ENCODE assay signal across 1 cellular context in the genomic region with DNA sequence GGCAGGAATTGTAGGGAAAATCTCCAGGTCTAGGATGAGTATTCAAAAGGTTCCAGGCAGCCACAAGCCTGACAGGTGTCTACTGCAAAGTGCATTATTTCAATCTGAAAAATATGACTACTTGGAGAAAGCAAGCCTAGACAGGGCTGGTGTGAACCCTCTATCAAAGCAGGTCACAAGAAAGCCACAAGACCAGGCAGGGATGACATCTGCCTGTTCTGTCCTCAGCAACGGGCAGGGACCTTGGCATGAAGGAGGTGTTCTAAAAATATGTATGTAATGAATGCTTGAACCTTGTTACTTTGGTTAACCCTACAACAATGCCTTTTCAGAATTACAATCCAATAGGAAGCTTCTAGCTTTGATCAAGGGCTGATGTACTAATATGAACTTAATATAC.
TF ChIP-seq lines count a peak whose summit lies in the region.

No MANE protein-coding gene starts in this region.

TF ChIP-seq in GM12878, 131 proteins besides CTCF, POLR2A, EP300 and RAD21:
- TF ChIP-seq NR2F1 (conservative IDR thresholded peaks at IDR 0.05) (no peak), CHD1 (IDR thresholded peaks at IDR 0.05; ENCODE audit: low read depth, low read length) (no peak), SMAD5 (IDR thresholded peaks at IDR 0.05; ENCODE audit: low read depth) (no peak), DPF2 (IDR thresholded peaks at IDR 0.05) (no peak), EGR1 (IDR thresholded peaks at IDR 0.05; ENCODE audit: borderline replicate concordance in 1 of 2, low read depth in 2 of 2, low read length in 2 of 2) (no peak), MTA2 (IDR thresholded peaks at IDR 0.05; ENCODE audit: low read depth) (no peak), POU2F2 (IDR thresholded peaks at IDR 0.05; ENCODE audit: borderline replicate concordance, low read depth, low read length) (no peak), ZNF384 (IDR thresholded peaks at IDR 0.05; ENCODE audit: borderline replicate concordance, low read depth, low read length) (no peak), BACH1 (IDR thresholded peaks at IDR 0.05; ENCODE audit: borderline replicate concordance) (no peak), HCFC1 (IDR thresholded peaks at IDR 0.05; ENCODE audit: low read length) (no peak)
- TF ChIP-seq, protein P1, sequence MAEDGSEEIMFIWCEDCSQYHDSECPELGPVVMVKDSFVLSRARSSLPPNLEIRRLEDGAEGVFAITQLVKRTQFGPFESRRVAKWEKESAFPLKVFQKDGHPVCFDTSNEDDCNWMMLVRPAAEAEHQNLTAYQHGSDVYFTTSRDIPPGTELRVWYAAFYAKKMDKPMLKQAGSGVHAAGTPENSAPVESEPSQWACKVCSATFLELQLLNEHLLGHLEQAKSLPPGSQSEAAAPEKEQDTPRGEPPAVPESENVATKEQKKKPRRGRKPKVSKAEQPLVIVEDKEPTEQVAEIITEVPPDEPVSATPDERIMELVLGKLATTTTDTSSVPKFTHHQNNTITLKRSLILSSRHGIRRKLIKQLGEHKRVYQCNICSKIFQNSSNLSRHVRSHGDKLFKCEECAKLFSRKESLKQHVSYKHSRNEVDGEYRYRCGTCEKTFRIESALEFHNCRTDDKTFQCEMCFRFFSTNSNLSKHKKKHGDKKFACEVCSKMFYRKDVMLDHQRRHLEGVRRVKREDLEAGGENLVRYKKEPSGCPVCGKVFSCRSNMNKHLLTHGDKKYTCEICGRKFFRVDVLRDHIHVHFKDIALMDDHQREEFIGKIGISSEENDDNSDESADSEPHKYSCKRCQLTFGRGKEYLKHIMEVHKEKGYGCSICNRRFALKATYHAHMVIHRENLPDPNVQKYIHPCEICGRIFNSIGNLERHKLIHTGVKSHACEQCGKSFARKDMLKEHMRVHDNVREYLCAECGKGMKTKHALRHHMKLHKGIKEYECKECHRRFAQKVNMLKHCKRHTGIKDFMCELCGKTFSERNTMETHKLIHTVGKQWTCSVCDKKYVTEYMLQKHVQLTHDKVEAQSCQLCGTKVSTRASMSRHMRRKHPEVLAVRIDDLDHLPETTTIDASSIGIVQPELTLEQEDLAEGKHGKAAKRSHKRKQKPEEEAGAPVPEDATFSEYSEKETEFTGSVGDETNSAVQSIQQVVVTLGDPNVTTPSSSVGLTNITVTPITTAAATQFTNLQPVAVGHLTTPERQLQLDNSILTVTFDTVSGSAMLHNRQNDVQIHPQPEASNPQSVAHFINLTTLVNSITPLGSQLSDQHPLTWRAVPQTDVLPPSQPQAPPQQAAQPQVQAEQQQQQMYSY (CRISPR knock-in tag; IDR thresholded peaks at IDR 0.05), result no peak
- TF ChIP-seq, protein P2, sequence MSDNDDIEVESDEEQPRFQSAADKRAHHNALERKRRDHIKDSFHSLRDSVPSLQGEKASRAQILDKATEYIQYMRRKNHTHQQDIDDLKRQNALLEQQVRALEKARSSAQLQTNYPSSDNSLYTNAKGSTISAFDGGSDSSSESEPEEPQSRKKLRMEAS (IDR thresholded peaks at IDR 0.05; ENCODE audit: low read depth, low read length), result no peak
- TF ChIP-seq, protein P3, sequence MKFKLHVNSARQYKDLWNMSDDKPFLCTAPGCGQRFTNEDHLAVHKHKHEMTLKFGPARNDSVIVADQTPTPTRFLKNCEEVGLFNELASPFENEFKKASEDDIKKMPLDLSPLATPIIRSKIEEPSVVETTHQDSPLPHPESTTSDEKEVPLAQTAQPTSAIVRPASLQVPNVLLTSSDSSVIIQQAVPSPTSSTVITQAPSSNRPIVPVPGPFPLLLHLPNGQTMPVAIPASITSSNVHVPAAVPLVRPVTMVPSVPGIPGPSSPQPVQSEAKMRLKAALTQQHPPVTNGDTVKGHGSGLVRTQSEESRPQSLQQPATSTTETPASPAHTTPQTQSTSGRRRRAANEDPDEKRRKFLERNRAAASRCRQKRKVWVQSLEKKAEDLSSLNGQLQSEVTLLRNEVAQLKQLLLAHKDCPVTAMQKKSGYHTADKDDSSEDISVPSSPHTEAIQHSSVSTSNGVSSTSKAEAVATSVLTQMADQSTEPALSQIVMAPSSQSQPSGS (IDR thresholded peaks at IDR 0.05; ENCODE audit: low read length), result no peak
- TF ChIP-seq, protein P4, sequence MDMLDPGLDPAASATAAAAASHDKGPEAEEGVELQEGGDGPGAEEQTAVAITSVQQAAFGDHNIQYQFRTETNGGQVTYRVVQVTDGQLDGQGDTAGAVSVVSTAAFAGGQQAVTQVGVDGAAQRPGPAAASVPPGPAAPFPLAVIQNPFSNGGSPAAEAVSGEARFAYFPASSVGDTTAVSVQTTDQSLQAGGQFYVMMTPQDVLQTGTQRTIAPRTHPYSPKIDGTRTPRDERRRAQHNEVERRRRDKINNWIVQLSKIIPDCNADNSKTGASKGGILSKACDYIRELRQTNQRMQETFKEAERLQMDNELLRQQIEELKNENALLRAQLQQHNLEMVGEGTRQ (IDR thresholded peaks at IDR 0.05; ENCODE audit: borderline replicate concordance, low read depth, low read length), result no peak
